In genomic region chr10:33042565-33042964, GRCh38 we compare ENCODE assay signal across 23 cellular contexts.
"Had no signal": no experiment of that assay in that cellular context is flagged by ENCODE, and none has a peak within 500 bp of the region (broad histone marks: within the 10 kb centered on the region; RNA-seq: fewer than 3 reads in every experiment).

No MANE protein-coding gene starts in this region.

- H2AFZ ChIP-seq: parathyroid adenoma had no signal

- H3K4me3 ChIP-seq: esophagus squamous epithelium, gastroesophageal sphincter, left ventricle myocardium inferior, lower lobe of right lung, psoas muscle, right lobe of liver, stomach, thoracic aorta, transverse colon had no signal

- H3K79me2 ChIP-seq: parathyroid adenoma had no signal

- H3K27me3 ChIP-seq: esophagus squamous epithelium, gastroesophageal sphincter, right lobe of liver, stomach, transverse colon had no signal

- H3K27ac ChIP-seq: esophagus squamous epithelium, gastroesophageal sphincter, left ventricle myocardium inferior, lower lobe of right lung, parathyroid adenoma, psoas muscle, right lobe of liver, stomach, thoracic aorta, transverse colon had no signal

- DNase-seq: effector memory CD8-positive, alpha-beta T cell; esophagus squamous epithelium; foreskin fibroblast; immature natural killer cell; kidney; left cardiac atrium; left ventricle myocardium inferior; lower lobe of right lung; midbrain; occipital lobe; psoas muscle; right lobe of liver; stimulated activated CD4-positive, alpha-beta T cell treated with anti-CD3 and anti-CD28 coated beads, Interleukin-2, amount 100 ng/mL, for 24 hours; stimulated activated CD4-positive, alpha-beta T cell treated with anti-CD3 and anti-CD28 coated beads, Interleukin-4, amount 100 ng/mL, for 4 hours; stimulated activated naive B cell treated with anti-CD40 and anti-IgM and Interleukin-4, amounts not matched to agents 10 μg/mL and 1 μg/mL and 100 μg/mL, for 72 hours; stomach; substantia nigra; transverse colon had no signal

- H3K9me3 ChIP-seq: esophagus squamous epithelium, gastroesophageal sphincter, left ventricle myocardium inferior, lower lobe of right lung, psoas muscle, right lobe of liver, stomach, thoracic aorta, transverse colon had no signal

- H3K4me1 ChIP-seq: esophagus squamous epithelium, gastroesophageal sphincter, left ventricle myocardium inferior, lower lobe of right lung, parathyroid adenoma, psoas muscle, right lobe of liver, stomach, transverse colon had no signal

- H3K9me3 Mint-ChIP-seq: effector memory CD8-positive, alpha-beta T cell; immature natural killer cell; memory B cell; natural killer cell treated with Interleukin-12 subunit alpha and Interleukin-12 subunit beta and Interleukin-15 and Interleukin-18, amount 100 ng/mL, for 72 hours; stimulated activated naive B cell treated with anti-CD40 and anti-IgM and Interleukin-4, amounts not matched to agents 10 μg/mL and 1 μg/mL and 100 μg/mL, for 72 hours had no signal

- ATAC-seq: effector memory CD8-positive, alpha-beta T cell; gastroesophageal sphincter; left cardiac atrium; lower lobe of right lung; natural killer cell treated with Interleukin-12 subunit alpha and Interleukin-12 subunit beta and Interleukin-15 and Interleukin-18, amount 100 ng/mL, for 72 hours; psoas muscle; stimulated activated naive B cell treated with anti-CD40 and anti-IgM and Interleukin-4, amounts not matched to agents 10 μg/mL and 1 μg/mL and 100 μg/mL, for 72 hours had no signal

- H3K9ac ChIP-seq: parathyroid adenoma had no signal

- H3K27ac Mint-ChIP-seq: immature natural killer cell; memory B cell; natural killer cell treated with Interleukin-12 subunit alpha and Interleukin-12 subunit beta and Interleukin-15 and Interleukin-18, amount 100 ng/mL, for 72 hours; stimulated activated naive B cell treated with anti-CD40 and anti-IgM and Interleukin-4, amounts not matched to agents 10 μg/mL and 1 μg/mL and 100 μg/mL, for 72 hours had no signal

- H3K36me3 ChIP-seq: esophagus squamous epithelium, gastroesophageal sphincter, left ventricle myocardium inferior, lower lobe of right lung, right lobe of liver, stomach, thoracic aorta, transverse colon had no signal

- FAIRE-seq: kidney had no signal

- H3K4me3 Mint-ChIP-seq: effector memory CD8-positive, alpha-beta T cell; immature natural killer cell; memory B cell; natural killer cell treated with Interleukin-12 subunit alpha and Interleukin-12 subunit beta and Interleukin-15 and Interleukin-18, amount 100 ng/mL, for 72 hours; stimulated activated naive B cell treated with anti-CD40 and anti-IgM and Interleukin-4, amounts not matched to agents 10 μg/mL and 1 μg/mL and 100 μg/mL, for 72 hours had no signal

- H3K36me3 Mint-ChIP-seq: memory B cell; natural killer cell treated with Interleukin-12 subunit alpha and Interleukin-12 subunit beta and Interleukin-15 and Interleukin-18, amount 100 ng/mL, for 72 hours; stimulated activated naive B cell treated with anti-CD40 and anti-IgM and Interleukin-4, amounts not matched to agents 10 μg/mL and 1 μg/mL and 100 μg/mL, for 72 hours had no signal
